9 cellular contexts compared by ENCODE assay signal in the genomic region with DNA sequence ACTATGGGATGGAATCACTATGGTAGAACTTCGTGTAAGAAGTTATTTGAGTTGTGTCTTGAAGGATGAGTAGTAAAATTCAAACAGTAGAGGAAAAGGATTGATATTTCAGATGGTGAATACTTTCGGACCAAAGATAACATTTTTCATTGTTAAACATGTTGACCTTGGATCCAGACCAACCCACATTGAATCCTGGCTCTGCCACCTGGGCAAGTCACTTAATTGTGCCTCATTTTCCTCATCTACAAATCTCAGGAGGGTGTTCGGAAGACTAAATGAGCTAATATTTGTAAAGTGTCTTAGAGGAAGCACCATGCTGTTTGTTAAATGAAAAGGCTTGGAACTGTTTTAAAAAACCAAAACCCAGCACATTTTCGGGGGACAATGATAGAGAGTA. TPM values are rescaled to one million over a fixed set of nuclear protein-coding genes. Genes with fewer than 3 reads are reported as not detected.
DNase-seq lines count a peak whose midpoint lies in the region; ATAC-seq and TF ChIP-seq lines count a peak whose summit lies in the region.
"Had no signal": no experiment of that assay in that cellular context is flagged by ENCODE, and none has a peak within 500 bp of the region (broad histone marks: within the 10 kb centered on the region; RNA-seq: fewer than 3 reads in every experiment).

No MANE protein-coding gene starts in this region.

- ATAC-seq in upper lobe of right lung (no peak), GM18520 (IDR thresholded peaks at IDR 0.05; ENCODE audit: unreplicated experiment) (no peak)

- H3K27ac ChIP-seq in left ventricle myocardium inferior (replicated peaks) (peak overlapping the region; percentile 96), right atrium auricular region (no peak overlapping the region), upper lobe of right lung (no peak overlapping the region)

- no peaks in the 10 kb centered on the region for H3K9me3 ChIP-seq in left ventricle myocardium inferior (replicated peaks)
- H3K9me3 ChIP-seq in right atrium auricular region, result no peaks in the 10 kb centered on the region
- H3K9me3 ChIP-seq in upper lobe of right lung, result no peaks in the 10 kb centered on the region
- H3K9me3 ChIP-seq: neutrophil had no signal

- no peaks in the 10 kb centered on the region for H3K27me3 ChIP-seq in left ventricle myocardium inferior (ENCODE audit: low read depth)
- H3K27me3 ChIP-seq in right atrium auricular region, result no peaks in the 10 kb centered on the region
- H3K27me3 ChIP-seq in upper lobe of right lung, result no peaks in the 10 kb centered on the region
- H3K27me3 ChIP-seq: neutrophil had no signal

- H3K4me1 ChIP-seq in left ventricle myocardium inferior (peaks cover 38% of the 10 kb centered on the region), right atrium auricular region (peaks cover 0 to 8% of the 10 kb centered on the region in 2 donors), upper lobe of right lung (peaks cover 13% of the 10 kb centered on the region)

- intact Hi-C loops in left ventricle myocardium inferior (cut with micrococcal nuclease), result no loop called here
- intact Hi-C loops in upper lobe of right lung (cut with DNase I), result no loop called here

- TF ChIP-seq CTCF in left ventricle myocardium inferior (IDR thresholded peaks at IDR 0.05; ENCODE audit: borderline replicate concordance) (no peak), right atrium auricular region (IDR thresholded peaks at IDR 0.05) (no peak), WI38 (IDR thresholded peaks at IDR 0.05; ENCODE audit: low read depth, low read length) (no peak), foreskin fibroblast (IDR thresholded peaks at IDR 0.05; ENCODE audit: low read depth, low read length) (no peak), upper lobe of right lung (IDR thresholded peaks at IDR 0.05) (no peak)

- H3K36me3 ChIP-seq in left ventricle myocardium inferior (no peaks in the 10 kb centered on the region), right atrium auricular region (no peaks in the 10 kb centered on the region), upper lobe of right lung (no peaks in the 10 kb centered on the region)
- H3K36me3 ChIP-seq: neutrophil had no signal

- no peak for DNase-seq in left ventricle myocardium inferior
- DNase-seq in right atrium auricular region (ENCODE audit: low spot score), result no peak
- DNase-seq in foreskin fibroblast, result no peak
- no peak for DNase-seq in upper lobe of right lung
- DNase-seq in stimulated activated CD4-positive, alpha-beta T cell treated with anti-CD3 and anti-CD28 coated beads, Interleukin-15, amount 100 ng/mL, for 24 hours, result no peak
- no peak for DNase-seq in C1 segment of cervical spinal cord (lab: John Stamatoyannopoulos, UW)

- H3K4me3 ChIP-seq in left ventricle myocardium inferior, result peak overlapping the region; percentile 79
- H3K4me3 ChIP-seq in right atrium auricular region, result no peak overlapping the region
- H3K4me3 ChIP-seq in WI38 (ENCODE audit: low read depth, low read length), result peak overlapping the region; percentile 70
- peak overlapping the region; percentile 67 to 75 for H3K4me3 ChIP-seq in foreskin fibroblast (ENCODE audit: low read depth in 1 of 2, low read length in 2 of 2)
- H3K4me3 ChIP-seq in upper lobe of right lung, result peak overlapping the region; percentile 66

RNA-seq across cellular contexts. Expression of a gene that starts 1.4 kb away (rescaled TPM):
- total RNA-seq in left ventricle myocardium inferior, result 127 TPM
- total RNA-seq in right atrium auricular region, result 10 to 100 TPM; 35.6 to 86.9 TPM
- 23.2 TPM for total RNA-seq in upper lobe of right lung

RNA-seq across cellular contexts. Expression of a gene that starts 4.7 kb away (rescaled TPM):
- total RNA-seq in left ventricle myocardium inferior (0.41 TPM), right atrium auricular region (10 to 100 TPM in 1 of 2 donors, 1 to 10 TPM in 1; 8.3 to 13.4 TPM), upper lobe of right lung (0.75 TPM)

RNA-seq across cellular contexts. Expression of a gene that starts 56.7 kb away (rescaled TPM):
- total RNA-seq in left ventricle myocardium inferior (2.2 TPM), right atrium auricular region (1 to 10 TPM; 4.1 to 8.6 TPM), upper lobe of right lung (23.8 TPM)

Comparison
In these comparisons a context has a peak if more than half of its experiments do, and no peak if none do; other contexts are left out.
1. H3K4me3 ChIP-seq: peak in left ventricle myocardium inferior (single experiment), WI38 (single experiment), foreskin fibroblast (2 of 2) and upper lobe of right lung (single experiment); none in right atrium auricular region (0 of 2).